Comparison of ENCODE assay signal across 30 cellular contexts in genomic region chr5:74342189-74342588, GRCh38.
"Had no signal": no experiment of that assay in that cellular context is flagged by ENCODE, and none has a peak within 500 bp of the region (broad histone marks: within the 10 kb centered on the region; RNA-seq: fewer than 3 reads in every experiment).

No MANE protein-coding gene starts in this region.

- H3K9me3 Mint-ChIP-seq: activated B cell treated with CpG ODN at 0.5 μM for 24 hours; activated CD4-positive, alpha-beta T cell treated with anti-CD3 and anti-CD28 coated beads, Interleukin-2, amount 10 ng/mL, durations not matched to agents 24 days and 14 days; activated naive CD4-positive, alpha-beta T cell treated with anti-CD3 and anti-CD28 coated beads, Interleukin-2, amount 50 U/mL, for 72 hours; activated naive CD8-positive, alpha-beta T cell treated with anti-CD3 and anti-CD28 coated beads, Interleukin-2, amount 50 U/mL, for 24 hours; activated T-cell treated with anti-CD3 and anti-CD28 coated beads, Interleukin-2, amount 50 U/mL, for 4 hours; T-cell had no signal

- H3K4me3 ChIP-seq: ascending aorta, body of pancreas, K562 had no signal

- H3K4me3 Mint-ChIP-seq: activated B cell treated with CpG ODN at 0.5 μM for 24 hours; activated CD4-positive, alpha-beta T cell treated with anti-CD3 and anti-CD28 coated beads, Interleukin-2, amount 10 ng/mL, durations not matched to agents 24 days and 14 days; activated CD8-positive, alpha-beta memory T cell treated with anti-CD3 and anti-CD28 coated beads, Interleukin-2, amount 10 ng/mL, durations not matched to agents 7 days and 5 days; activated naive CD8-positive, alpha-beta T cell treated with anti-CD3 and anti-CD28 coated beads, Interleukin-2, amount 50 U/mL, for 24 hours; activated T-cell treated with anti-CD3 and anti-CD28 coated beads, Interleukin-2, amount 50 U/mL, for 4 hours; T-cell had no signal

- H3K4me1 ChIP-seq: ascending aorta, body of pancreas had no signal

- H3K9me3 ChIP-seq: ascending aorta, body of pancreas had no signal

- H3K4me1 Mint-ChIP-seq: activated B cell treated with CpG ODN at 0.5 μM for 24 hours; activated CD4-positive, alpha-beta T cell treated with anti-CD3 and anti-CD28 coated beads, Interleukin-2, amount 10 ng/mL, durations not matched to agents 24 days and 14 days; activated CD8-positive, alpha-beta memory T cell treated with anti-CD3 and anti-CD28 coated beads, Interleukin-2, amount 10 ng/mL, durations not matched to agents 7 days and 5 days; activated naive CD8-positive, alpha-beta T cell treated with anti-CD3 and anti-CD28 coated beads, Interleukin-2, amount 50 U/mL, for 24 hours; T-cell had no signal

- H3K27ac Mint-ChIP-seq: activated B cell treated with CpG ODN at 0.5 μM for 24 hours; activated CD4-positive, alpha-beta T cell treated with anti-CD3 and anti-CD28 coated beads, Interleukin-2, amount 10 ng/mL, durations not matched to agents 24 days and 14 days; activated CD8-positive, alpha-beta memory T cell treated with anti-CD3 and anti-CD28 coated beads, Interleukin-2, amount 10 ng/mL, durations not matched to agents 7 days and 5 days; activated naive CD4-positive, alpha-beta T cell treated with anti-CD3 and anti-CD28 coated beads, Interleukin-2, amount 50 U/mL, for 72 hours; activated naive CD8-positive, alpha-beta T cell treated with anti-CD3 and anti-CD28 coated beads, Interleukin-2, amount 50 U/mL, for 24 hours; T-cell had no signal

- H3K27ac ChIP-seq: ascending aorta, body of pancreas had no signal

- H3K36me3 Mint-ChIP-seq: activated CD8-positive, alpha-beta memory T cell treated with anti-CD3 and anti-CD28 coated beads, Interleukin-2, amount 10 ng/mL, durations not matched to agents 7 days and 5 days; T-cell had no signal

- DNase-seq: activated B cell treated with CpG ODN at 0.5 μM for 24 hours; activated CD4-positive, alpha-beta T cell treated with anti-CD3 and anti-CD28 coated beads for 1 hour; activated CD4-positive, alpha-beta T cell treated with anti-CD3 and anti-CD28 coated beads, Interleukin-2, amount 10 ng/mL, durations not matched to agents 24 days and 14 days; activated CD4-positive, alpha-beta T cell treated with anti-CD3 and anti-CD28 coated beads, Interleukin-2, amount 50 U/mL, for 48 hours; activated CD8-positive, alpha-beta memory T cell treated with anti-CD3 and anti-CD28 coated beads, Interleukin-2, amount 10 ng/mL, durations not matched to agents 7 days and 5 days; activated effector memory CD4-positive, alpha-beta T cell treated with anti-CD3 and anti-CD28 coated beads, Interleukin-2, amount 50 U/mL, for 16 hours; activated naive CD4-positive, alpha-beta T cell treated with Interleukin-2 at 50 U/mL for 16 hours; activated naive CD8-positive, alpha-beta T cell treated with anti-CD3 and anti-CD28 coated beads, Interleukin-2, amount 50 U/mL, for 24 hours; activated T-cell treated with anti-CD3 and anti-CD28 coated beads, Interleukin-2, amount 50 U/mL, for 4 hours; amniotic stem cell; body of pancreas; Karpas-422; MM.1S; NCI-H1105; NCI-H1436 treated with DMSO at 0.1 percent for 48 hours; NCI-H187 treated with DMSO at 0.1 percent for 48 hours; NCI-H2107; NCI-H2171 treated with DMSO at 0.1 percent for 48 hours; NCI-H226; NCI-H510A; NCI-H526 treated with DMSO at 0.1 percent for 48 hours; NCI-H82; OCI-M1; SHP77 treated with DMSO at 0.1 percent for 48 hours; T-cell; T-helper 2 cell; T1000 had no signal

- H3K36me3 ChIP-seq: ascending aorta had no signal
